9 cellular contexts compared by ENCODE assay signal in genomic region chr14:103696466-103697071, GRCh38. TPM values are rescaled to one million over a fixed set of nuclear protein-coding genes. Genes with fewer than 3 reads are reported as not detected.
DNase-seq lines count a peak whose midpoint lies in the region; ATAC-seq and TF ChIP-seq lines count a peak whose summit lies in the region.
"Had no signal": no experiment of that assay in that cellular context is flagged by ENCODE, and none has a peak within 500 bp of the region (broad histone marks: within the 10 kb centered on the region; RNA-seq: fewer than 3 reads in every experiment).

No MANE protein-coding gene starts in this region.

- no peak for DNase-seq in activated naive CD4-positive, alpha-beta T cell treated with anti-CD3 and anti-CD28 coated beads, Interleukin-2, amount 10 ng/mL, durations not matched to agents 7 days and 5 days
- no peak for DNase-seq in activated naive CD4-positive, alpha-beta T cell treated with anti-CD3 and anti-CD28 coated beads for 36 hours
- DNase-seq in choroid plexus epithelial cell (ENCODE audit: low read depth), result peak; percentile 91
- no peak for DNase-seq in memory B cell (ENCODE audit: low spot score in 2 of 2)
- DNase-seq in transverse colon, result peak; percentile 23
- DNase-seq in NCI-H524 treated with DMSO at 0.1 percent for 48 hours (lab: John Stamatoyannopoulos, UW), result no peak
- DNase-seq: CD4-positive, CD25-positive, alpha-beta regulatory T cell had no signal

- no peaks in the 10 kb centered on the region for H3K9me3 ChIP-seq in transverse colon

- TF ChIP-seq CTCF in choroid plexus epithelial cell (conservative IDR thresholded peaks at IDR 0.05; ENCODE audit: low read depth, low read length) (no peak), transverse colon (IDR thresholded peaks at IDR 0.05) (no peak)

- H3K4me3 Mint-ChIP-seq in activated naive CD4-positive, alpha-beta T cell treated with anti-CD3 and anti-CD28 coated beads, Interleukin-2, amount 10 ng/mL, durations not matched to agents 7 days and 5 days, result no peak overlapping the region
- no peak overlapping the region for H3K4me3 Mint-ChIP-seq in activated naive CD4-positive, alpha-beta T cell treated with anti-CD3 and anti-CD28 coated beads for 36 hours
- H3K4me3 Mint-ChIP-seq in memory B cell, result no peak overlapping the region

- no peaks in the 10 kb centered on the region for H3K27me3 ChIP-seq in transverse colon

- no peaks in the 10 kb centered on the region for H3K9me3 Mint-ChIP-seq in activated naive CD4-positive, alpha-beta T cell treated with anti-CD3 and anti-CD28 coated beads, Interleukin-2, amount 10 ng/mL, durations not matched to agents 7 days and 5 days
- no peaks in the 10 kb centered on the region for H3K9me3 Mint-ChIP-seq in activated naive CD4-positive, alpha-beta T cell treated with anti-CD3 and anti-CD28 coated beads for 36 hours
- no peaks in the 10 kb centered on the region for H3K9me3 Mint-ChIP-seq in memory B cell
- H3K9me3 Mint-ChIP-seq: CD4-positive, CD25-positive, alpha-beta regulatory T cell had no signal

- peaks cover 29 to 43% (median 34%) of the 10 kb centered on the region in 4 donors for H3K4me1 ChIP-seq in transverse colon

- ATAC-seq in memory B cell (ENCODE audit: low read depth), result no peak
- no peak for ATAC-seq in GM18861 (IDR thresholded peaks at IDR 0.05; ENCODE audit: unreplicated experiment)
- ATAC-seq in GM18520 (IDR thresholded peaks at IDR 0.05; ENCODE audit: unreplicated experiment), result no peak

- CTCF ChIA-PET in activated naive CD4-positive, alpha-beta T cell treated with anti-CD3 and anti-CD28 coated beads, Interleukin-2, amount 10 ng/mL, durations not matched to agents 7 days and 5 days (lab: Charles Lee), result no interaction called here
- CTCF ChIA-PET in activated naive CD4-positive, alpha-beta T cell treated with anti-CD3 and anti-CD28 coated beads for 36 hours (lab: Charles Lee), result no interaction called here

- peak overlapping the region; percentile 47 to 70 (median 60) for H3K27ac ChIP-seq in transverse colon

- H3K27me3 Mint-ChIP-seq in activated naive CD4-positive, alpha-beta T cell treated with anti-CD3 and anti-CD28 coated beads, Interleukin-2, amount 10 ng/mL, durations not matched to agents 7 days and 5 days, result no peaks in the 10 kb centered on the region
- no peaks in the 10 kb centered on the region for H3K27me3 Mint-ChIP-seq in activated naive CD4-positive, alpha-beta T cell treated with anti-CD3 and anti-CD28 coated beads for 36 hours (ENCODE audit: low read depth)
- no peaks in the 10 kb centered on the region for H3K27me3 Mint-ChIP-seq in memory B cell
- H3K27me3 Mint-ChIP-seq: CD4-positive, CD25-positive, alpha-beta regulatory T cell had no signal

- no peak for TF ChIP-seq EP300 in transverse colon (IDR thresholded peaks at IDR 0.05; ENCODE audit: low read depth)

- in situ Hi-C loops in transverse colon (cut with MboI; ENCODE audit: low pct_ligation_motif_present in 1 of 4, low pct_unique_long_range_greater_than_20kb in 1 of 4, low sequenced_read_pairs in 3 of 4), result no loop called here

- H3K4me1 Mint-ChIP-seq in activated naive CD4-positive, alpha-beta T cell treated with anti-CD3 and anti-CD28 coated beads, Interleukin-2, amount 10 ng/mL, durations not matched to agents 7 days and 5 days, result peaks cover 8% of the 10 kb centered on the region
- H3K4me1 Mint-ChIP-seq in activated naive CD4-positive, alpha-beta T cell treated with anti-CD3 and anti-CD28 coated beads for 36 hours (ENCODE audit: low read depth), result no peaks in the 10 kb centered on the region
- H3K4me1 Mint-ChIP-seq in memory B cell, result peaks cover 34% of the 10 kb centered on the region

- no peak overlapping the region for H3K4me3 ChIP-seq in choroid plexus epithelial cell (ENCODE audit: low read depth, low read length)
- H3K4me3 ChIP-seq in transverse colon, result no peak overlapping the region

- intact Hi-C loops in activated naive CD4-positive, alpha-beta T cell treated with anti-CD3 and anti-CD28 coated beads for 36 hours (cut with micrococcal nuclease), result no loop called here
- intact Hi-C loops in transverse colon (cut with DNase I; ENCODE audit: low total_unique reads), result no loop called here

- no peak for TF ChIP-seq POLR2A in transverse colon (IDR thresholded peaks at IDR 0.05)

- peak overlapping the region; percentile 33 for H3K27ac Mint-ChIP-seq in activated naive CD4-positive, alpha-beta T cell treated with anti-CD3 and anti-CD28 coated beads, Interleukin-2, amount 10 ng/mL, durations not matched to agents 7 days and 5 days
- no peak overlapping the region for H3K27ac Mint-ChIP-seq in activated naive CD4-positive, alpha-beta T cell treated with anti-CD3 and anti-CD28 coated beads for 36 hours
- H3K27ac Mint-ChIP-seq in memory B cell, result peak overlapping the region; percentile 79

- 43 to 76% methylated on average over 2 to 17 of the region's 17 CpGs for WGBS in transverse colon (ENCODE audit: low coverage in 1 of 2), 2 donors

- H3K36me3 Mint-ChIP-seq in activated naive CD4-positive, alpha-beta T cell treated with anti-CD3 and anti-CD28 coated beads, Interleukin-2, amount 10 ng/mL, durations not matched to agents 7 days and 5 days, result peaks cover 13% of the 10 kb centered on the region
- peaks cover 3% of the 10 kb centered on the region for H3K36me3 Mint-ChIP-seq in activated naive CD4-positive, alpha-beta T cell treated with anti-CD3 and anti-CD28 coated beads for 36 hours (ENCODE audit: low read depth)
- peaks cover 2% of the 10 kb centered on the region for H3K36me3 Mint-ChIP-seq in memory B cell

- peaks cover 0 to 17% (median 6%) of the 10 kb centered on the region in 4 donors for H3K36me3 ChIP-seq in transverse colon

RNA-seq across cellular contexts. Expression of gene XRCC3, which starts 18.7 kb away (rescaled TPM):
- 10 to 100 TPM; 49.0 to 50.4 TPM for total RNA-seq in activated naive CD4-positive, alpha-beta T cell treated with anti-CD3 and anti-CD28 coated beads for 36 hours
- total RNA-seq in transverse colon, result 10 to 100 TPM in 2 of 4 donors, 1 to 10 TPM in 2; 7.8 to 47.6 (median 23.8) TPM

RNA-seq across cellular contexts. Expression of gene ZFYVE21, which starts 19.0 kb away (rescaled TPM):
- total RNA-seq in activated naive CD4-positive, alpha-beta T cell treated with anti-CD3 and anti-CD28 coated beads for 36 hours, result 10 to 100 TPM in 1 of 2 experiments, 1 to 10 TPM in 1; 9.1 to 10.4 TPM
- 100 to 1,000 TPM in 2 of 4 donors, 10 to 100 TPM in 2; 90.2 to 214 (median 137) TPM for total RNA-seq in transverse colon

Comparison
In these comparisons a context has a peak if more than half of its experiments do, and no peak if none do; other contexts are left out.
1. DNase-seq: peak in choroid plexus epithelial cell (single experiment) and transverse colon (single experiment); none in activated naive CD4-positive, alpha-beta T cell treated with anti-CD3 and anti-CD28 coated beads, Interleukin-2, amount 10 ng/mL, durations not matched to agents 7 days and 5 days (single experiment), activated naive CD4-positive, alpha-beta T cell treated with anti-CD3 and anti-CD28 coated beads for 36 hours (single experiment), memory B cell (0 of 2) and NCI-H524 treated with DMSO at 0.1 percent for 48 hours (single experiment).
2. RNA of gene ZFYVE21, which starts 19.0 kb away (total RNA-seq): 90.2 to 214 TPM in transverse colon; 9.1 to 10.4 TPM in activated naive CD4-positive, alpha-beta T cell treated with anti-CD3 and anti-CD28 coated beads for 36 hours; every median in the first group is over 4 times any median in the second.